ENCODE assay signal across 16 cellular contexts in the genomic region with DNA sequence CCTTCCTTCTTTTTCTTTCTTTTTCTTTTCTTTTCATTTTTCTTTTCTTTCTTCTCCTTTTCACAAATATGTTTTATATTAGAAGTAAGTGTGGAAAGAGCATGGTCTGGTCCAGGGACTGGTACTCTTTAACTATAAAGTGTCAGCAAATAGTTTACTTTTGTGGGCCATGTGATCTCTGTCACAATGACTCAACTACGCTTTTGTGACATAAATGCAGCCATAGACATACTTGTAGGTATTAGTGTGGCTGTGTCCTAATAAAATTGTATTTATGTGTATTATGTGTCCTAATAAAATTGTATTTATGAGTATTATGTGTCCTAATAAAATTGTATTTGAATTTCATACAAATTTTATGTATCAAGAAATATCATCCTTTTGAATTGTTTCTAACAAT.
A peak's percentile ranks its signal among the peaks of the same experiment; 100 is the strongest.
DNase-seq lines count a peak whose midpoint lies in the region; ATAC-seq and TF ChIP-seq lines count a peak whose summit lies in the region.
"Had no signal": no experiment of that assay in that cellular context is flagged by ENCODE, and none has a peak within 500 bp of the region (broad histone marks: within the 10 kb centered on the region; RNA-seq: fewer than 3 reads in every experiment).

No MANE protein-coding gene starts in this region.

- TF ChIP-seq POLR2A in prostate gland (IDR thresholded peaks at IDR 0.05): no peak

- H3K27me3 ChIP-seq in PC-3 (ENCODE audit: low read length) (no peaks in the 10 kb centered on the region), prostate gland (replicated peaks; ENCODE audit: insufficient read depth) (no peaks in the 10 kb centered on the region)
- H3K27me3 ChIP-seq: BE2C, BLaER1 had no signal

- DNase-seq in PC-3 (no peak), prostate gland (ENCODE audit: low spot score) (peak; percentile 35), DMS 273 (lab: John Stamatoyannopoulos, UW; ENCODE audit: unreplicated experiment) (no peak), NCI-H1436 treated with DMSO at 0.1 percent for 48 hours (lab: John Stamatoyannopoulos, UW) (no peak)
- DNase-seq: 8988T; ACHN; BE2C; C1 segment of cervical spinal cord; CD4-positive, alpha-beta memory T cell; CD4-positive, CD25-positive, alpha-beta regulatory T cell; CD8-positive, alpha-beta memory T cell; COR-L47; DMS79 treated with DMSO at 0.1 percent for 48 hours; GF-D8 had no signal

- H3K36me3 ChIP-seq in PC-3 (ENCODE audit: low read depth, low read length) (no peaks in the 10 kb centered on the region), prostate gland (no peaks in the 10 kb centered on the region)
- H3K36me3 ChIP-seq: BE2C, BLaER1 had no signal

- H2AFZ ChIP-seq in PC-3 (ENCODE audit: low read length): no peak overlapping the region

- no TSS peak for BruUV-seq in PC-3 (replicated peaks; lab: Mats Ljungman, UMichigan)

- TF ChIP-seq CTCF in 22Rv1 (IDR thresholded peaks at IDR 0.05) (no peak), PC-3 (conservative IDR thresholded peaks at IDR 0.05; ENCODE audit: low read depth, low read length) (no peak), prostate gland (IDR thresholded peaks at IDR 0.05) (no peak)

- no peak overlapping the region for H3K4me2 ChIP-seq in PC-3 (ENCODE audit: low read length)
- H3K4me2 ChIP-seq: BLaER1 had no signal

- WGBS in prostate gland: 37% methylated on average over 1 of the region's 1 CpG

- no peaks in the 10 kb centered on the region for H3K9me2 ChIP-seq in PC-3 (replicated peaks; ENCODE audit: low read length)

- peak overlapping the region; percentile 37 for H3K27ac ChIP-seq in 22Rv1
- no peak overlapping the region for H3K27ac ChIP-seq in PC-3 (ENCODE audit: low read length)
- peak overlapping the region in 1 of 2 donors; percentile 62 for H3K27ac ChIP-seq in prostate gland
- H3K27ac ChIP-seq: BLaER1 had no signal

- intact Hi-C loops in PC-3 (cut with micrococcal nuclease): no loop called here
- intact Hi-C loops in prostate gland (cut with DNase I): no loop called here

- no peaks in the 10 kb centered on the region for H3K79me2 ChIP-seq in PC-3 (ENCODE audit: low read length)

- no peaks in the 10 kb centered on the region for H4K20me1 ChIP-seq in PC-3 (ENCODE audit: low read length)
- H4K20me1 ChIP-seq: BLaER1 had no signal

- no peaks in the 10 kb centered on the region for H3F3A ChIP-seq in PC-3 (ENCODE audit: low read length, unreplicated experiment)

- H3K9ac ChIP-seq in PC-3 (ENCODE audit: low read length): no peak overlapping the region
- H3K9ac ChIP-seq: BLaER1 had no signal

- H3K4me1 ChIP-seq in PC-3 (ENCODE audit: insufficient read depth, low read length) (no peaks in the 10 kb centered on the region), prostate gland (replicated peaks) (no peaks in the 10 kb centered on the region)
- H3K4me1 ChIP-seq: BE2C, BLaER1 had no signal

- H3K4me3 ChIP-seq in PC-3 (ENCODE audit: low read length) (no peak overlapping the region), prostate gland (no peak overlapping the region)
- H3K4me3 ChIP-seq: BLaER1 had no signal

- POLR2A ChIA-PET in PC-3 (lab: Charles Lee; ENCODE audit: unreplicated experiment): no interaction called here

- ATAC-seq in PC-3: peak; percentile 93

- H3K9me3 ChIP-seq in PC-3 (ENCODE audit: low read length): peaks cover 19% of the 10 kb centered on the region; the same call in 1 of the 2 replicates
- no peaks in the 10 kb centered on the region for H3K9me3 ChIP-seq in prostate gland
- H3K9me3 ChIP-seq: BE2C, BLaER1 had no signal

- CTCF ChIA-PET in PC-3 (lab: Charles Lee): no interaction called here
